Comparison of ENCODE assay signal across 8 cellular contexts in the genomic region with DNA sequence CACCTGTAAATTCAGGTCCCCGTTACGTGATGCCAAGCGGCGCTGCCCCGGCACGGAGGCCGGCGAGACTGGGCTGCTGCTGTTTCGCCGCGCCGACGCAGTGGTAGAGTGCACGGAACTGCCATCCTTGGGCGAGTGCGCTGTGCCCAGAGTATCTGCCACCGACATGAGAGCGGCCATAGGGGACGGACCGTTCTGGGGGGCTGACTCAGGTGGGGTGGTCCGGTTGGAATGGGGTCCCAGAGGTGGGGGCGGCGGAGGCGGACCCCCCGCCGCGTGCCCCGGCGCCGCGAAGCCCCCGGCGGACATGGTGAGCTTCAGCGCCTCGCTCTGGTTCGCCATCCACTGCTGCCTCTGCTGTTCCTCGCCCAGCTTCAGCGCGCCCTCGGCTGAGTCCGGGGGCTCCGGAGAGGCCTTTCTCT.
DNase-seq lines count a peak whose midpoint lies in the region; ATAC-seq, FAIRE-seq and TF ChIP-seq lines count a peak whose summit lies in the region.

No MANE protein-coding gene starts in this region.

- no peaks in the 10 kb centered on the region for H3K9me3 Mint-ChIP-seq in effector memory CD8-positive, alpha-beta T cell
- H3K9me3 Mint-ChIP-seq in nephron progenitor cell: no peaks in the 10 kb centered on the region

- no peaks in the 10 kb centered on the region for H3K9me3 ChIP-seq in MM.1S (replicated peaks; ENCODE audit: insufficient read depth, low read length)

- no peaks in the 10 kb centered on the region for H4K20me1 ChIP-seq in MM.1S (ENCODE audit: insufficient read depth, low read length)

- peaks cover 30 to 31% of the 10 kb centered on the region in 2 donors for H3K4me1 Mint-ChIP-seq in effector memory CD8-positive, alpha-beta T cell (ENCODE audit: low read depth in 2 of 2)
- peaks cover 63% of the 10 kb centered on the region for H3K4me1 Mint-ChIP-seq in nephron progenitor cell

- no peak overlapping the region for H3K27ac Mint-ChIP-seq in effector memory CD8-positive, alpha-beta T cell
- H3K27ac Mint-ChIP-seq in nephron progenitor cell: no peak overlapping the region

- DNase-seq in MM.1S (no peak), nephron progenitor cell (peak; percentile 48), GM19239 (ENCODE audit: insufficient read length, low spot score) (no peak)
- DNase-seq in effector memory CD8-positive, alpha-beta T cell: no peak
- DNase-seq in stimulated activated CD4-positive, alpha-beta T cell treated with anti-CD3 and anti-CD28 coated beads, Interleukin-1b, Interleukin-23, amount 100 ng/mL, for 48 hours: no peak
- DNase-seq in stimulated activated CD4-positive, alpha-beta T cell treated with anti-CD3 and anti-CD28 coated beads, Interleukin-4, amount 100 ng/mL, for 4 hours: no peak

- H3K4me3 Mint-ChIP-seq in effector memory CD8-positive, alpha-beta T cell: peak overlapping the region; percentile 64 to 70
- peak overlapping the region; percentile 84 for H3K4me3 Mint-ChIP-seq in nephron progenitor cell

- H3K4me2 ChIP-seq in MM.1S (ENCODE audit: low read depth, low read length): peak overlapping the region; percentile 81; the same call in 1 of the 2 replicates

- no peak overlapping the region for H2AFZ ChIP-seq in MM.1S (ENCODE audit: low read length)

- H3K27me3 ChIP-seq in MM.1S (replicated peaks; ENCODE audit: insufficient read depth, low read length): no peaks in the 10 kb centered on the region

- peaks cover 58% of the 10 kb centered on the region for H3K36me3 Mint-ChIP-seq in effector memory CD8-positive, alpha-beta T cell (ENCODE audit: insufficient read depth)
- H3K36me3 Mint-ChIP-seq in nephron progenitor cell (ENCODE audit: low read depth): no peaks in the 10 kb centered on the region

- H3K79me2 ChIP-seq in MM.1S (ENCODE audit: low read length): peaks cover 32% of the 10 kb centered on the region

- ATAC-seq in effector memory CD8-positive, alpha-beta T cell (replicated peaks): no peak
- ATAC-seq in HG03378 (IDR thresholded peaks at IDR 0.05; ENCODE audit: unreplicated experiment): no peak

- H3K27ac ChIP-seq in C4-2B (peak overlapping the region; percentile 99), MM.1S (ENCODE audit: low read length) (peak overlapping the region; percentile 99; the same call in 1 of the 2 replicates)

- H3K4me1 ChIP-seq in MM.1S (ENCODE audit: low read length): peaks cover 30% of the 10 kb centered on the region

- H3K9ac ChIP-seq in MM.1S (ENCODE audit: low read length): peak overlapping the region; percentile 60; the same call in 1 of the 2 replicates

- H3K9me2 ChIP-seq in MM.1S (replicated peaks; ENCODE audit: insufficient read depth, low read length): no peaks in the 10 kb centered on the region

- peaks cover 48% of the 10 kb centered on the region for H3F3A ChIP-seq in MM.1S (ENCODE audit: insufficient read depth, low read length)

- H3K4me3 ChIP-seq in MM.1S (ENCODE audit: low read length): peak overlapping the region; percentile 74

- FAIRE-seq in GM19239 (lab: Jason Lieb, UNC): no peak

- H3K27me3 Mint-ChIP-seq in effector memory CD8-positive, alpha-beta T cell: no peaks in the 10 kb centered on the region
- H3K27me3 Mint-ChIP-seq in nephron progenitor cell (ENCODE audit: low read depth, poor library complexity): peaks cover 12% of the 10 kb centered on the region

- TF ChIP-seq CTCF in C4-2B (conservative IDR thresholded peaks at IDR 0.05) (no peak; the same call in 1 of the 2 replicates), MM.1S (IDR thresholded peaks at IDR 0.05; ENCODE audit: low read length) (no peak), nephron progenitor cell (IDR thresholded peaks at IDR 0.05) (no peak)

- 0 out of 2 replicates have a peak, but pooled peaks cover 4% of the 10 kb centered on the region for H3K36me3 ChIP-seq in MM.1S (replicated peaks; ENCODE audit: insufficient read depth, low read length)
